In genomic region chr7:55570218-55570873, GRCh38 we compare ENCODE assay signal across 8 cellular contexts. TPM values are rescaled to one million over a fixed set of nuclear protein-coding genes. Genes with fewer than 3 reads are reported as not detected.
A peak's percentile ranks its signal among the peaks of the same experiment; 100 is the strongest.
DNase-seq lines count a peak whose midpoint lies in the region; ATAC-seq and TF ChIP-seq lines count a peak whose summit lies in the region.

No MANE protein-coding gene starts in this region.

- no peaks in the 10 kb centered on the region for H3K9me3 Mint-ChIP-seq in immature natural killer cell

- no peaks in the 10 kb centered on the region for H3K27me3 ChIP-seq in SK-N-SH (ENCODE audit: insufficient read depth)
- no peaks in the 10 kb centered on the region for H3K27me3 ChIP-seq in SU-DHL-6 (ENCODE audit: low read length)
- no peaks in the 10 kb centered on the region for H3K27me3 ChIP-seq in WERI-Rb-1 (ENCODE audit: insufficient read depth, low read depth, severe bottlenecking)

- H3K4me3 ChIP-seq in SK-N-SH (ENCODE audit: low read depth in 2 of 2, low read length in 1 of 2) (peak overlapping the region; percentile 77 to 84; a peak in 3 of 4 replicates), SU-DHL-6 (ENCODE audit: insufficient read depth, low read length, poor library complexity, severe bottlenecking) (peak overlapping the region; percentile 88), WERI-Rb-1 (ENCODE audit: low read depth, low read length) (no peak overlapping the region)

- peaks cover 46% of the 10 kb centered on the region for H4K20me1 ChIP-seq in SK-N-SH (ENCODE audit: insufficient read depth)
- H4K20me1 ChIP-seq in SU-DHL-6 (ENCODE audit: low read depth, low read length), result peaks cover 36% of the 10 kb centered on the region; the same call in 1 of the 2 replicates

- POLR2A ChIA-PET in SK-N-SH (lab: Yijun Ruan, JAX), result interaction anchor here (0.6 kb wide), 1 partner anchor 15 kb away, joined by 3 read pairs; no protein-coding TSS in a partner anchor

- peak overlapping the region in 1 of 2 experiments; percentile 91; a peak in 2 of 4 replicates for H3K27ac ChIP-seq in SK-N-SH (ENCODE audit: low read depth in 2 of 2, low read length in 1 of 2)
- peak overlapping the region; percentile 3; the same call in 1 of the 2 replicates for H3K27ac ChIP-seq in SU-DHL-6 (ENCODE audit: low read depth, low read length)
- no peak overlapping the region for H3K27ac ChIP-seq in WERI-Rb-1

- no peak for TF ChIP-seq RAD21 in SK-N-SH (IDR thresholded peaks at IDR 0.05; ENCODE audit: low read length)

- H3K4me2 ChIP-seq in SK-N-SH, result peak overlapping the region; percentile 75
- peak overlapping the region; percentile 85 for H3K4me2 ChIP-seq in SU-DHL-6 (ENCODE audit: low read depth, low read length, poor library complexity, severe bottlenecking)

- TF ChIP-seq CTCF in SK-N-SH (IDR thresholded peaks at IDR 0.05), result no peak
- TF ChIP-seq CTCF in SU-DHL-6 (IDR thresholded peaks at IDR 0.05; ENCODE audit: insufficient read depth, low read length, poor library complexity, severe bottlenecking), result no peak
- TF ChIP-seq CTCF in WERI-Rb-1 (IDR thresholded peaks at IDR 0.05; ENCODE audit: low read depth, low read length), result no peak

- peaks cover 11 to 29% (median 16%) of the 10 kb centered on the region in 3 donors for H3K27me3 Mint-ChIP-seq in immature natural killer cell (ENCODE audit: low read depth in 3 of 3)

- no peaks in the 10 kb centered on the region for H3K9me2 ChIP-seq in SK-N-SH
- H3K9me2 ChIP-seq in SU-DHL-6 (replicated peaks; ENCODE audit: insufficient read depth, low read length), result no peaks in the 10 kb centered on the region

- CTCF ChIA-PET in SK-N-SH (lab: Yijun Ruan, JAX), result interaction anchor here (0.7 to 4.7 kb wide), 5 partner anchors 23 to 138 kb away, joined by 3 to 30 read pairs (median 3); no protein-coding TSS in a partner anchor

- peak overlapping the region; percentile 88 to 100 (median 97) for H3K4me3 Mint-ChIP-seq in immature natural killer cell

- H3K36me3 Mint-ChIP-seq in immature natural killer cell, result peaks cover 0 to 6% (median 0%) of the 10 kb centered on the region in 3 donors

- peaks cover 78 to 82% of the 10 kb centered on the region in 2 donors for H3K4me1 Mint-ChIP-seq in immature natural killer cell

- H3K4me1 ChIP-seq in SK-N-SH (ENCODE audit: control insufficient read depth in 1 of 2, insufficient read depth in 2 of 2, low read depth in 1 of 2, low read length in 1 of 2), result peaks cover 35 to 51% of the 10 kb centered on the region in 2 experiments

- DNase-seq in SK-N-SH (no peak), immature natural killer cell (peak; percentile 52 to 57 (median 55)), WERI-Rb-1 (no peak), NCI-H748 treated with DMSO at 0.1 percent for 48 hours (lab: John Stamatoyannopoulos, UW) (no peak)

- no peak for TF ChIP-seq EP300 in SK-N-SH (IDR thresholded peaks at IDR 0.05; ENCODE audit: borderline replicate concordance in 1 of 2, low read depth in 1 of 2, low read length in 1 of 2)

- no peak overlapping the region for H2AFZ ChIP-seq in SK-N-SH (ENCODE audit: low read depth)
- H2AFZ ChIP-seq in SU-DHL-6 (ENCODE audit: low read depth, low read length, severe bottlenecking), result no peak overlapping the region

- 78% methylated on average over 18 of the region's 18 CpGs for WGBS in SK-N-SH (ENCODE audit: low lambda C conversion rate)

- H3K79me2 ChIP-seq in SK-N-SH (ENCODE audit: insufficient read depth) (peaks cover 77% of the 10 kb centered on the region), SU-DHL-6 (ENCODE audit: insufficient read depth, low read length) (peaks cover 67% of the 10 kb centered on the region)

- H3K36me3 ChIP-seq in SK-N-SH (replicated peaks in 1 of 2; ENCODE audit: control insufficient read depth in 1 of 2, insufficient read depth in 2 of 2, low read length in 1 of 2) (peaks cover 0 to under 1% of the 10 kb centered on the region in 2 experiments), SU-DHL-6 (ENCODE audit: low read length) (no peaks in the 10 kb centered on the region), WERI-Rb-1 (peaks cover 5% of the 10 kb centered on the region)

- peak overlapping the region; percentile 92 to 99 (median 95) for H3K27ac Mint-ChIP-seq in immature natural killer cell

- H3K9me3 ChIP-seq in SK-N-SH, result no peaks in the 10 kb centered on the region
- no peaks in the 10 kb centered on the region for H3K9me3 ChIP-seq in SU-DHL-6 (ENCODE audit: insufficient read depth, low read length)
- no peaks in the 10 kb centered on the region for H3K9me3 ChIP-seq in WERI-Rb-1 (ENCODE audit: severe bottlenecking)

- peak overlapping the region; percentile 78; the same call in 1 of the 2 replicates for H3K9ac ChIP-seq in SK-N-SH
- peak overlapping the region; percentile 18 for H3K9ac ChIP-seq in SU-DHL-6 (ENCODE audit: low read length)

- ATAC-seq in SK-N-SH treated with all-trans-retinoic acid at 6 μM for 48 hours, result no peak
- peak; percentile 23 for ATAC-seq in HG02759 (IDR thresholded peaks at IDR 0.05; ENCODE audit: unreplicated experiment)
- ATAC-seq in esophagus mucosa, result no peak

- H3F3A ChIP-seq in SK-N-SH (replicated peaks; ENCODE audit: insufficient read depth) (peaks cover 38% of the 10 kb centered on the region), SU-DHL-6 (ENCODE audit: insufficient read depth) (peaks cover 12% of the 10 kb centered on the region; the same call in 1 of the 2 replicates)

TF ChIP-seq in SK-N-SH, 30 proteins besides CTCF, POLR2A, EP300 and RAD21 (continues in another document):
- TF ChIP-seq ELF1 (IDR thresholded peaks at IDR 0.05) (no peak), SIN3A (IDR thresholded peaks at IDR 0.05; ENCODE audit: borderline replicate concordance, low read depth, low read length) (no peak), RXRA (IDR thresholded peaks at IDR 0.05; ENCODE audit: borderline replicate concordance, low read depth) (no peak), REST (IDR thresholded peaks at IDR 0.05; ENCODE audit: low read depth, low read length) (no peak), EZH2phosphoT487 (IDR thresholded peaks at IDR 0.05; ENCODE audit: borderline replicate concordance, low read depth) (no peak)

TF ChIP-seq in SK-N-SH treated with all-trans-retinoic acid at 6 μM for 48 hours, 23 proteins besides CTCF, POLR2A, EP300 and RAD21 (continues in another document):
- TF ChIP-seq ZFP30 (CRISPR knock-in tag; IDR thresholded peaks at IDR 0.05) (no peak), CREB5 (CRISPR knock-in tag; IDR thresholded peaks at IDR 0.05; ENCODE audit: low read depth) (no peak), ZNF8 (CRISPR knock-in tag; IDR thresholded peaks at IDR 0.05) (no peak), TOX (CRISPR knock-in tag; IDR thresholded peaks at IDR 0.05; ENCODE audit: borderline replicate concordance) (no peak), ZNF70 (CRISPR knock-in tag; IDR thresholded peaks at IDR 0.05) (no peak), BACH2 (CRISPR knock-in tag; IDR thresholded peaks at IDR 0.05; ENCODE audit: borderline replicate concordance) (no peak), PPARA (CRISPR knock-in tag; IDR thresholded peaks at IDR 0.05; ENCODE audit: borderline replicate concordance) (no peak), ZNF565 (CRISPR knock-in tag; conservative IDR thresholded peaks at IDR 0.05; ENCODE audit: low read depth) (no peak), GLIS3 (CRISPR knock-in tag; IDR thresholded peaks at IDR 0.05) (no peak), CSDC2 (CRISPR knock-in tag; IDR thresholded peaks at IDR 0.05) (no peak), TSHZ2 (CRISPR knock-in tag; IDR thresholded peaks at IDR 0.05) (no peak)

RNA-seq across cellular contexts. Expression of gene VOPP1, which starts 2.0 kb away (rescaled TPM):
- polyA plus RNA-seq in SK-N-SH (2012; rRNA removed) (69.5 and 79.3 TPM in 2 replicates), immature natural killer cell (100 to 1,000 TPM in 1 of 3 donors, 10 to 100 TPM in 2; 54.0 to 119 (median 57.9) TPM)
- polyA plus RNA-seq in SK-N-SH (2012; cell fraction: cytosol; rRNA removed), result 77.0 and 82.6 TPM in 2 replicates
- 32.4 and 38.8 TPM in 2 replicates for polyA plus RNA-seq in SK-N-SH (2012; cell fraction: nucleus; rRNA removed)
- total RNA-seq in esophagus mucosa, result 11.1 TPM

Comparison
In these comparisons a context has a peak if more than half of its experiments do, and no peak if none do; other contexts are left out.
1. DNase-seq: peak in immature natural killer cell (3 of 3); none in SK-N-SH (single experiment), WERI-Rb-1 (single experiment) and NCI-H748 treated with DMSO at 0.1 percent for 48 hours (single experiment).